ENCODE assay signal across 10 cellular contexts in the genomic region with DNA sequence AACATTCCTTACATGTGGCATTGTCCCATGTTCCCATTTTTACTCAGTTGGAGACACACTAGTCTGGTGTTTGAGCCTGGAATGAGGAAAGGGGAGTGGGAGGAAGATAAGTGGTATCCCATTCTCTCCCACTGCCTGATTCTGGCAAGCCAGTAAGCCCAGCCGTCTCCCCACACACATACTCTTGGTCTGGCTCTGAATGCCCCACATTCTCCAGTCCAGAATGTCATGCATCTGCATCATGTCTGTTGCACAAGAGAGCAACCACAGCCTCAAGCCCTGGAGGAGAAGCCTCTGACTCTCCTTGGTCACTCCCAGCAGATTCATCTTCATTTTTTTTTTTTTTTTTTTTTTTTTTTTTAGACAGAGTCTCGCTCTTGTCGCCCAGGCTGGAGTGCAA. TPM values are rescaled to one million over a fixed set of nuclear protein-coding genes. Genes with fewer than 3 reads are reported as not detected.
DNase-seq lines count a peak whose midpoint lies in the region; ATAC-seq, FAIRE-seq and TF ChIP-seq lines count a peak whose summit lies in the region.
"Had no signal": no experiment of that assay in that cellular context is flagged by ENCODE, and none has a peak within 500 bp of the region (broad histone marks: within the 10 kb centered on the region; RNA-seq: fewer than 3 reads in every experiment).

No MANE protein-coding gene starts in this region.

- peaks cover 2% of the 10 kb centered on the region for H3K9me3 ChIP-seq in trophoblast cell (ENCODE audit: insufficient read depth, low read depth, low read length)

- H2AK5ac ChIP-seq in trophoblast cell (ENCODE audit: low read length), result no peak overlapping the region

- peak overlapping the region; percentile 33 to 92 (median 88) for H3K27ac Mint-ChIP-seq in CD14-positive monocyte

- no peak for ATAC-seq in GM18519 (IDR thresholded peaks at IDR 0.05; ENCODE audit: low FRiP score, unreplicated experiment)
- ATAC-seq: esophagus mucosa had no signal

- H2BK12ac ChIP-seq in trophoblast cell (ENCODE audit: low read length), result no peak overlapping the region

- peaks cover 8 to 9% of the 10 kb centered on the region in 2 experiments for H3K4me1 ChIP-seq in trophoblast cell (ENCODE audit: control insufficient read depth in 1 of 2, insufficient read depth in 2 of 2, low read length in 2 of 2)

- H3K4me3 ChIP-seq in fibroblast of mammary gland (ENCODE audit: control insufficient read depth, low read depth, low read length) (no peak overlapping the region), trophoblast cell (ENCODE audit: low read depth, low read length) (no peak overlapping the region)

- peaks cover 8% of the 10 kb centered on the region for H3K79me1 ChIP-seq in trophoblast cell (ENCODE audit: low read length)

- H3K14ac ChIP-seq in trophoblast cell (ENCODE audit: low read length), result no peak overlapping the region

- H3K9ac ChIP-seq in trophoblast cell (ENCODE audit: low read length), result no peak overlapping the region

- no peak overlapping the region for H4K12ac ChIP-seq in trophoblast cell (ENCODE audit: low read depth, low read length)

- DNase-seq in CD14-positive monocyte (ENCODE audit: low spot score) (peak; percentile 80), RCC 7860 (ENCODE audit: low spot score) (peak; percentile 79), fibroblast of mammary gland (ENCODE audit: low read depth) (peak; percentile 99), trophoblast cell (peak; percentile 96 to 97), DMS114 treated with DMSO at 0.1 percent for 48 hours (lab: John Stamatoyannopoulos, UW; ENCODE audit: unreplicated experiment) (no peak), activated gamma-delta T cell (lab: John Stamatoyannopoulos, UW) (no peak)
- DNase-seq in activated CD4-positive, CD25-positive, alpha-beta regulatory T cell treated with anti-CD3 and anti-CD28 coated beads, Interleukin-2, amount 50 U/mL, for 72 hours, result no peak
- DNase-seq: NCI-H510A treated with DMSO at 0.1 percent for 48 hours had no signal

- peak overlapping the region in 1 of 2 donors; percentile 34 for H3K4me3 Mint-ChIP-seq in CD14-positive monocyte

- H3K4me2 ChIP-seq in trophoblast cell (ENCODE audit: low read length), result no peak overlapping the region

- H3K79me2 ChIP-seq in trophoblast cell (ENCODE audit: control insufficient read depth, insufficient read depth, low read length, poor library complexity), result peaks cover 3% of the 10 kb centered on the region

- H2AFZ ChIP-seq in trophoblast cell (ENCODE audit: insufficient read depth, low read length, poor library complexity), result no peak overlapping the region

- no peak for FAIRE-seq in RCC 7860 (lab: Jason Lieb, UNC)

- no peak overlapping the region for H4K8ac ChIP-seq in trophoblast cell (ENCODE audit: low read depth, low read length)

- H3K18ac ChIP-seq in trophoblast cell (ENCODE audit: low read length), result no peak overlapping the region

- no peaks in the 10 kb centered on the region for H3K27me3 ChIP-seq in trophoblast cell (ENCODE audit: insufficient read depth, low read length)

- peaks cover 40% of the 10 kb centered on the region for H3K4me1 Mint-ChIP-seq in CD14-positive monocyte

- no peak for TF ChIP-seq CTCF in CD14-positive monocyte (IDR thresholded peaks at IDR 0.05)
- no peak for TF ChIP-seq CTCF in fibroblast of mammary gland (conservative IDR thresholded peaks at IDR 0.05; ENCODE audit: control insufficient read depth, insufficient read depth, low read depth, low read length)

- H3K27me3 Mint-ChIP-seq in CD14-positive monocyte (ENCODE audit: low read depth in 3 of 3), result peaks cover 0 to 2% (median 0%) of the 10 kb centered on the region in 3 donors

- peaks cover 0 to 3% of the 10 kb centered on the region in 2 experiments for H3K36me3 ChIP-seq in trophoblast cell (ENCODE audit: control insufficient read depth in 1 of 2, insufficient read depth in 2 of 2, low read length in 2 of 2)

- peak overlapping the region; percentile 28 for H3K27ac ChIP-seq in trophoblast cell (ENCODE audit: low read depth, low read length)

- intact Hi-C loops in CD14-positive monocyte (cut with micrococcal nuclease), result no loop called here

- no CpG with 5 or more reads among the region's 3 CpGs for WGBS in trophoblast cell (ENCODE audit: extremely low coverage, insufficient coverage, insufficient read length)

- no peak overlapping the region for H3K4ac ChIP-seq in trophoblast cell (ENCODE audit: low read depth, low read length)

- no peak overlapping the region for H2BK5ac ChIP-seq in trophoblast cell (ENCODE audit: low read depth, low read length, poor library complexity)

- no peak overlapping the region for H3K23ac ChIP-seq in trophoblast cell (ENCODE audit: low read length)

- H4K91ac ChIP-seq in trophoblast cell (ENCODE audit: low read depth, low read length), result no peak overlapping the region

- peaks cover 8 to 16% (median 13%) of the 10 kb centered on the region in 7 donors for H3K9me3 Mint-ChIP-seq in CD14-positive monocyte

- H3K36me3 Mint-ChIP-seq in CD14-positive monocyte, result peaks cover 19 to 25% of the 10 kb centered on the region in 2 donors

- no peak overlapping the region for H2BK120ac ChIP-seq in trophoblast cell (ENCODE audit: insufficient read depth, low read length, poor library complexity)

RNA-seq across cellular contexts. Expression of gene DRAM1, which starts 48.0 kb away (rescaled TPM):
- polyA plus RNA-seq in CD14-positive monocyte, result 10 to 100 TPM; 43.0 to 49.7 TPM
- polyA plus RNA-seq in trophoblast cell (2013), result 22.7 and 24.7 TPM in 2 replicates

Comparison
In these comparisons a context has a peak if more than half of its experiments do, and no peak if none do; other contexts are left out.
1. DNase-seq: peak in CD14-positive monocyte (single experiment), RCC 7860 (single experiment), fibroblast of mammary gland (single experiment) and trophoblast cell (2 of 2); none in activated CD4-positive, CD25-positive, alpha-beta regulatory T cell treated with anti-CD3 and anti-CD28 coated beads, Interleukin-2, amount 50 U/mL, for 72 hours (single experiment), DMS114 treated with DMSO at 0.1 percent for 48 hours (single experiment) and activated gamma-delta T cell (single experiment).